Comparison of ENCODE assay signal across 18 cellular contexts in the genomic region with DNA sequence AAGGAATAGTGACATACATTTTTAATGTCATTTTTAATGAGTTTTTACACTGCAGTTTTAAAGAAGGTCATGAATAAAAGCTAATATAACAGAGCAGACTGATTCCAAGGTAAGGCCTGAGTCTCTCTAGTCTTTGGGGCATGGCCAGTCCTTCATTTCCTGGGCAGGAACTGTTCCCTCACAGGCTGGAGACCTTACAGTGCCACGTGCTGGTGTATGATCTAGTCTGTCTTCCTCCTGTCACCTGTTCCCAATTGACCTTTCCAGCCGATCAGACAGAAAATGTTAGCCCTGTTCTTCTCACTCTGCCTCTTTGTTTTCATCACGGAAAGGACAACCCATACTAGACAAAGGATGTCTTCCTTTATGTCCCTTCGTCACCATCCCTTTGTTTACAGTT.
"Had no signal": no experiment of that assay in that cellular context is flagged by ENCODE, and none has a peak within 500 bp of the region (broad histone marks: within the 10 kb centered on the region; RNA-seq: fewer than 3 reads in every experiment).

No MANE protein-coding gene starts in this region.

- H3K4me3 Mint-ChIP-seq: activated naive CD8-positive, alpha-beta T cell; activated T-cell treated with anti-CD3 and anti-CD28 coated beads, Interleukin-2, amount 50 U/mL, for 72 hours; endodermal cell; natural killer cell had no signal

- H3K27ac Mint-ChIP-seq: activated T-cell treated with anti-CD3 and anti-CD28 coated beads, Interleukin-2, amount 50 U/mL, for 72 hours; natural killer cell had no signal

- H3K4me1 Mint-ChIP-seq: endodermal cell had no signal

- H3K9me3 Mint-ChIP-seq: activated T-cell treated with anti-CD3 and anti-CD28 coated beads, Interleukin-2, amount 50 U/mL, for 72 hours; endodermal cell; natural killer cell had no signal

- H3K27me3 Mint-ChIP-seq: activated naive CD8-positive, alpha-beta T cell had no signal

- DNase-seq: activated CD4-positive, alpha-beta T cell treated with anti-CD3 and anti-CD28 coated beads for 1 hour; activated gamma-delta T cell; activated T-cell treated with anti-CD3 and anti-CD28 coated beads, Interleukin-2, amount 50 U/mL, for 72 hours; amygdala; body of pancreas; dermis blood vessel endothelial cell; endodermal cell; foreskin fibroblast; hypothalamus; islet precursor cell; lower lobe of right lung; natural killer cell; nucleus accumbens; posterior cingulate gyrus; stimulated activated CD4-positive, alpha-beta T cell treated with anti-CD3 and anti-CD28 coated beads, Interleukin-2, amount 100 ng/mL, for 24 hours; testis; upper lobe of left lung had no signal

- ATAC-seq: activated T-cell treated with anti-CD3 and anti-CD28 coated beads, Interleukin-2, amount 50 U/mL, for 72 hours; body of pancreas; lower lobe of right lung; natural killer cell had no signal
